Comparison of ENCODE assay signal across 17 cellular contexts in genomic region chr16:19613834-19614233, GRCh38. TPM values are rescaled to one million over a fixed set of nuclear protein-coding genes. Genes with fewer than 3 reads are reported as not detected.
DNase-seq lines count a peak whose midpoint lies in the region; TF ChIP-seq lines count a peak whose summit lies in the region.
"Had no signal": no experiment of that assay in that cellular context is flagged by ENCODE, and none has a peak within 500 bp of the region (broad histone marks: within the 10 kb centered on the region; RNA-seq: fewer than 3 reads in every experiment).

No MANE protein-coding gene starts in this region.

- no peaks in the 10 kb centered on the region for H3K4me1 ChIP-seq in SJCRH30
- no peaks in the 10 kb centered on the region for H3K4me1 ChIP-seq in stomach
- H3K4me1 ChIP-seq: BLaER1 treated with 17β-estradiol and CSF1 and Interleukin-3, amounts not matched to agents 10 nM and 100 nM had no signal

- H3K36me3 Mint-ChIP-seq in nephron progenitor cell (ENCODE audit: low read depth) = peaks cover 58% of the 10 kb centered on the region

- H3K9me3 Mint-ChIP-seq in nephron progenitor cell = no peaks in the 10 kb centered on the region
- H3K9me3 Mint-ChIP-seq: CD8-positive, alpha-beta T cell; GM23338 had no signal

- WGBS in stomach, 5 donors = 93 to 97% (median 95%) methylated on average over 5 of the region's 5 CpGs

- H3K27me3 Mint-ChIP-seq in nephron progenitor cell (ENCODE audit: low read depth, poor library complexity) = no peaks in the 10 kb centered on the region
- H3K27me3 Mint-ChIP-seq: B cell had no signal

- H3K9me3 ChIP-seq in SJCRH30 (replicated peaks) (no peaks in the 10 kb centered on the region), stomach (no peaks in the 10 kb centered on the region)
- H3K9me3 ChIP-seq: BLaER1 treated with 17β-estradiol and CSF1 and Interleukin-3, amounts not matched to agents 10 nM and 100 nM had no signal

- no peak for TF ChIP-seq EP300 in stomach (IDR thresholded peaks at IDR 0.05)

- H3K4me1 Mint-ChIP-seq in nephron progenitor cell = no peaks in the 10 kb centered on the region
- H3K4me1 Mint-ChIP-seq: B cell, GM23338 had no signal

- H3K36me3 ChIP-seq in SJCRH30 (no peaks in the 10 kb centered on the region), stomach (peaks cover 31 to 99% (median 85%) of the 10 kb centered on the region in 4 donors)

- peak overlapping the region; percentile 4 for H3K27ac ChIP-seq in angular gyrus (ENCODE audit: low read depth, low read length)
- no peak overlapping the region for H3K27ac ChIP-seq in SJCRH30
- H3K27ac ChIP-seq in stomach = no peak overlapping the region
- H3K27ac ChIP-seq: BLaER1 treated with 17β-estradiol and CSF1 and Interleukin-3, amounts not matched to agents 10 nM and 100 nM; HL-60 had no signal

- H3K27ac Mint-ChIP-seq in nephron progenitor cell = peak overlapping the region; percentile 77
- H3K27ac Mint-ChIP-seq: B cell; CD8-positive, alpha-beta T cell; GM23338 had no signal

- H3K27me3 ChIP-seq in SJCRH30 = no peaks in the 10 kb centered on the region
- no peaks in the 10 kb centered on the region for H3K27me3 ChIP-seq in stomach
- H3K27me3 ChIP-seq: BLaER1 treated with 17β-estradiol and CSF1 and Interleukin-3, amounts not matched to agents 10 nM and 100 nM had no signal

- no peak for TF ChIP-seq CTCF in nephron progenitor cell (IDR thresholded peaks at IDR 0.05)
- TF ChIP-seq CTCF in GM10266 (IDR thresholded peaks at IDR 0.05; ENCODE audit: control insufficient read depth, insufficient read depth, low read depth, missing control alignments) = no peak
- TF ChIP-seq CTCF in stomach (IDR thresholded peaks at IDR 0.05) = no peak

- intact Hi-C loops in stomach (cut with DNase I; ENCODE audit: low total_unique reads) = no loop called here

- DNase-seq in Ammon's horn (ENCODE audit: low spot score) (peak; percentile 53), ELR (ENCODE audit: low read depth) (peak; percentile 40), nephron progenitor cell (no peak), GM10266 (ENCODE audit: extremely low spot score) (no peak), SJCRH30 (no peak), stomach (no peak)
- no peak for DNase-seq in activated CD8-positive, alpha-beta memory T cell treated with anti-CD3 and anti-CD28 coated beads, Interleukin-2, amount 50 U/mL, for 4 hours
- DNase-seq: 8988T; Calu3; CD8-positive, alpha-beta T cell; DMS53; HCEC 1CT had no signal

- H3K4me3 Mint-ChIP-seq in nephron progenitor cell = no peak overlapping the region
- H3K4me3 Mint-ChIP-seq: B cell; CD8-positive, alpha-beta T cell; GM23338 had no signal

- TF ChIP-seq POLR2A in stomach (IDR thresholded peaks at IDR 0.05) = no peak

- H3K4me3 ChIP-seq in SJCRH30 = no peak overlapping the region
- H3K4me3 ChIP-seq in stomach = no peak overlapping the region
- H3K4me3 ChIP-seq: BLaER1 treated with 17β-estradiol and CSF1 and Interleukin-3, amounts not matched to agents 10 nM and 100 nM; GM23338 had no signal

RNA-seq across cellular contexts. Expression of gene VPS35L, which starts 58.3 kb away (rescaled TPM):
- 18.8 and 20.8 TPM in 2 replicates for total RNA-seq in SJCRH30 (2014; rRNA removed; shearing (Covaris generic))
- 100 to 1,000 TPM in 1 of 5 donors, 10 to 100 TPM in 4; 15.2 to 205 (median 51.9) TPM for total RNA-seq in stomach
- polyA plus RNA-seq in stomach = 10 to 100 TPM; 16.0 to 25.8 (median 23.7) TPM

Comparison
In these comparisons a context has a peak if more than half of its experiments do, and no peak if none do; other contexts are left out.
1. DNase-seq: peak in Ammon's horn (single experiment) and ELR (single experiment); none in nephron progenitor cell (single experiment), GM10266 (single experiment), SJCRH30 (0 of 2), activated CD8-positive, alpha-beta memory T cell treated with anti-CD3 and anti-CD28 coated beads, Interleukin-2, amount 50 U/mL, for 4 hours (single experiment) and stomach (single experiment).